Comparison of ENCODE assay signal across 2 cellular contexts in genomic region chr11:120510406-120511115, GRCh38.
TF ChIP-seq lines count a peak whose summit lies in the region.

No MANE protein-coding gene starts in this region.

TF ChIP-seq in HCT116, 20 proteins besides CTCF, POLR2A, EP300 and RAD21 (continued from another document):
- TF ChIP-seq REST (IDR thresholded peaks at IDR 0.05; ENCODE audit: low read depth): no peak
- no peak for TF ChIP-seq TCF7L2 (IDR thresholded peaks at IDR 0.05; ENCODE audit: borderline replicate concordance, extremely low read depth, insufficient read depth, insufficient read length)
- no peak for TF ChIP-seq MAX (IDR thresholded peaks at IDR 0.05)
- no peak for TF ChIP-seq ZBTB33 (IDR thresholded peaks at IDR 0.05; ENCODE audit: extremely low read depth, insufficient replicate concordance, low read length)
- TF ChIP-seq SP1 (IDR thresholded peaks at IDR 0.05; ENCODE audit: low read depth): no peak
- TF ChIP-seq ELF1 (IDR thresholded peaks at IDR 0.05; ENCODE audit: borderline replicate concordance, low read depth): no peak
- no peak for TF ChIP-seq SRF (IDR thresholded peaks at IDR 0.05; ENCODE audit: low read depth)
- TF ChIP-seq POLR2AphosphoS5 (IDR thresholded peaks at IDR 0.05; ENCODE audit: low read depth, low read length): no peak
- TF ChIP-seq CEBPB (IDR thresholded peaks at IDR 0.05; ENCODE audit: low read depth): no peak

TF ChIP-seq in neural cell, 6 proteins besides CTCF, POLR2A, EP300 and RAD21 (continued from another document):
- TF ChIP-seq MXI1 (conservative IDR thresholded peaks at IDR 0.05; ENCODE audit: poor library complexity, severe bottlenecking) (no peak), POLR2AphosphoS5 (IDR thresholded peaks at IDR 0.05) (no peak), EZH2 (IDR thresholded peaks at IDR 0.05; ENCODE audit: borderline replicate concordance, insufficient read depth, low read length, poor library complexity, severe bottlenecking) (no peak)
TF ChIP-seq in neural cell: peak in this region for 0.
